Comparison of ENCODE assay signal across 1 cellular context in genomic region chr10:31129261-31129660, GRCh38.
TF ChIP-seq lines count a peak whose summit lies in the region.

No MANE protein-coding gene starts in this region.

TF ChIP-seq in H1, 55 proteins besides CTCF, POLR2A, EP300 and RAD21 (continued from another document):
- no peak for TF ChIP-seq SIX5 (IDR thresholded peaks at IDR 0.05; ENCODE audit: low read depth, low read length)
- no peak for TF ChIP-seq TCF12 (IDR thresholded peaks at IDR 0.05; ENCODE audit: low read depth, low read length)
- no peak for TF ChIP-seq RBBP5 (IDR thresholded peaks at IDR 0.05; ENCODE audit: borderline replicate concordance, low read depth, low read length)
- no peak for TF ChIP-seq JUND (IDR thresholded peaks at IDR 0.05; ENCODE audit: low read length)
- TF ChIP-seq ASH2L (IDR thresholded peaks at IDR 0.05; ENCODE audit: low read length) = no peak
- TF ChIP-seq JUN (IDR thresholded peaks at IDR 0.05; ENCODE audit: low read depth, low read length) = no peak
- 0 out of 2 replicates have a peak, but pooled peaks have one; percentile 7 for TF ChIP-seq YY1 (IDR thresholded peaks at IDR 0.05; ENCODE audit: low read depth, low read length)
- TF ChIP-seq SP4 (IDR thresholded peaks at IDR 0.05; ENCODE audit: low read length) = no peak
- TF ChIP-seq SP1 (IDR thresholded peaks at IDR 0.05; ENCODE audit: low read depth, low read length) = no peak
- no peak for TF ChIP-seq CBX8 (IDR thresholded peaks at IDR 0.05; ENCODE audit: borderline replicate concordance, low read depth, low read length)
- TF ChIP-seq TAF1 (IDR thresholded peaks at IDR 0.05; ENCODE audit: low read depth, low read length) = no peak
- no peak for TF ChIP-seq NANOG (IDR thresholded peaks at IDR 0.05; ENCODE audit: insufficient read depth, low read depth, low read length, poor library complexity, severe bottlenecking)
- TF ChIP-seq CBX5 (IDR thresholded peaks at IDR 0.05; ENCODE audit: low read depth, low read length) = no peak
